In genomic region chr5:171682801-171683200, GRCh38 we compare ENCODE assay signal across 22 cellular contexts.
"Had no signal": no experiment of that assay in that cellular context is flagged by ENCODE, and none has a peak within 500 bp of the region (broad histone marks: within the 10 kb centered on the region; RNA-seq: fewer than 3 reads in every experiment).

No MANE protein-coding gene starts in this region.

- DNase-seq: IMR-90, Karpas-422, KG1, MG63, NCI-H1092, NCI-H1105 treated with DMSO at 0.1 percent for 48 hours, NCI-H1417 treated with DMSO at 0.1 percent for 48 hours, NCI-H146, NCI-H1694 treated with DMSO at 0.1 percent for 48 hours, NCI-H1930, NCI-H2081, NCI-H2107, NCI-H2227 treated with DMSO at 0.1 percent for 48 hours, NCI-H446, NCI-H510A, NCI-H524 treated with DMSO at 0.1 percent for 48 hours, NCI-H69, NCI-H774, RPMI8226, SHP77, SK-N-SH had no signal

- H3K36me3 ChIP-seq: MG63 had no signal

- H3K9ac ChIP-seq: SK-N-SH had no signal

- H3K4me2 ChIP-seq: SK-N-SH had no signal

- FAIRE-seq: RCC 7860 had no signal

- H3K9me3 ChIP-seq: MG63, SK-N-SH had no signal

- H3K4me3 ChIP-seq: MG63 had no signal
